ENCODE assay signal across 8 cellular contexts in the genomic region with DNA sequence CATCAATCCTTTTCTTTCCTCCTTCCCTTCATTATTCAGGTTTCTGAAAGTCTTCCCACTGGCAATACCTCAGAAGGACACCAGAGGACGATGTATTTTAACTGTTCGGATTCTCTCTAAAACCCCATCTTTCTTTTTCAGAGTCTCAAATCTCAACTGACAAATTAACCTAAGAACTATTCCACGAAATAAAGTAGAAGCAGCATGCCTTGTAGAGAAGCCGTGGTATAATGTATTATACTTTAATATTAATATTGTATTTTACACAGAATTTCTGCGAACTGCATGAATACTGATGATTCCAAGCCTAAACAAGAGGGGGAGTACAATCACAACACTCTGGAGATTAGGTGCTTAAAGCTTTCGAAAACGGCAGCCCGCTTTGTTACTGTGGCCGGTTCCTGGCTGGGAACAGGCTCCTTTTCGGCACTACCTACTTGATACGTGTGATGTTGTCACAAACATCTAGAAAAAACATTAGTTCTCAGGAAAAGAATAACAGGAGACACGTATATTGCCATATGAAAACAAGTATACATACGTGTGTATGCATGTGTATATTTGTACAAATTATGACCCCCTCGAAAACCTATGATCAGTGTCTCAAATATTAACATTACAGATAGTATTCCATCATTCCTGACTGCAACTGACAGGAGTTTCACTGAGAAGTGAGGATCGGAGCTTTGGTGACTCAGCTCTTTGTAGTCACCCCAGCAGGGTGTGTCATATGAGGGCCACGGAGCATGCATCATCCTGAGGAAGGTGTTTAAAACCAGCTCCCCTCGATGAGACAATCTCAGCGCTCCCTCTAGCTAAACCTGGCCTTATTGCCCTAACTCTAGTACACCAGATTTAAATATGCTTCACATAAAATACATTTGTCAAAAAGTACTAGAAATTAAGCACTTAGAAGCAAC.
DNase-seq lines count a peak whose midpoint lies in the region; ATAC-seq, FAIRE-seq and TF ChIP-seq lines count a peak whose summit lies in the region.

No MANE protein-coding gene starts in this region.

- no peaks in the 10 kb centered on the region for H3K79me2 ChIP-seq in OCI-LY1 (ENCODE audit: insufficient read depth, low read length)

- no peak overlapping the region for H2AFZ ChIP-seq in OCI-LY1 (ENCODE audit: low read length)

- H3K9me2 ChIP-seq in OCI-LY1 (ENCODE audit: low read depth, low read length): no peaks in the 10 kb centered on the region

- no peak overlapping the region for H3K4me3 ChIP-seq in OCI-LY1 (ENCODE audit: low read depth, low read length, poor library complexity, severe bottlenecking)
- H3K4me3 ChIP-seq in brain microvascular endothelial cell (ENCODE audit: low read depth, low read length): peak overlapping the region; percentile 54
- peak overlapping the region; percentile 10; the same call in 1 of the 2 replicates for H3K4me3 ChIP-seq in iPS-18c (ENCODE audit: insufficient read depth, low read depth, low read length)
- H3K4me3 ChIP-seq in small intestine (ENCODE audit: low read depth in 1 of 2, low read length in 2 of 2): no peak overlapping the region

- H3K4me2 ChIP-seq in OCI-LY1 (ENCODE audit: low read length): no peak overlapping the region

- WGBS in small intestine, 3 donors: 5 to 6% (median 6%) methylated on average over 18 of the region's 18 CpGs

- H3K36me3 ChIP-seq in OCI-LY1 (ENCODE audit: insufficient read depth, low read length) (no peaks in the 10 kb centered on the region), brain microvascular endothelial cell (replicated peaks) (no peaks in the 10 kb centered on the region), small intestine (ENCODE audit: control insufficient read depth in 2 of 2, insufficient read depth in 2 of 2, low read length in 2 of 2) (no peaks in the 10 kb centered on the region)

- H3K4me1 ChIP-seq in OCI-LY1 (ENCODE audit: insufficient read depth, low read length, severe bottlenecking): no peaks in the 10 kb centered on the region
- H3K4me1 ChIP-seq in small intestine (ENCODE audit: control insufficient read depth in 2 of 2, insufficient read depth in 1 of 2, low read depth in 1 of 2, low read length in 1 of 2): no peaks in the 10 kb centered on the region

- ATAC-seq in GM18907 (IDR thresholded peaks at IDR 0.05; ENCODE audit: unreplicated experiment) (peak; percentile 82), GM19452 (IDR thresholded peaks at IDR 0.05; ENCODE audit: unreplicated experiment) (no peak)

- no peaks in the 10 kb centered on the region for H3F3A ChIP-seq in OCI-LY1 (ENCODE audit: insufficient read depth, low read length)

- peak; percentile 54 for TF ChIP-seq CTCF in OCI-LY1 (IDR thresholded peaks at IDR 0.05; ENCODE audit: low read length)
- peak; percentile 86 for TF ChIP-seq CTCF in brain microvascular endothelial cell (IDR thresholded peaks at IDR 0.05; ENCODE audit: low read depth, low read length, missing control alignments)

- no peak for FAIRE-seq in small intestine (lab: Jason Lieb, UNC)

- DNase-seq in COLO668 (lab: John Stamatoyannopoulos, UW; ENCODE audit: unreplicated experiment) (peak; percentile 22), HK-2 (ENCODE audit: unreplicated experiment) (peak; percentile 72), brain microvascular endothelial cell (peak; percentile 83), small intestine (peak; percentile 7)

- no peak overlapping the region for H3K27ac ChIP-seq in OCI-LY1 (ENCODE audit: low read depth, low read length, poor library complexity, severe bottlenecking)
- peak overlapping the region; percentile 81 for H3K27ac ChIP-seq in brain microvascular endothelial cell
- peak overlapping the region in 1 of 2 donors; percentile 61 for H3K27ac ChIP-seq in small intestine (ENCODE audit: low read depth in 1 of 2, low read length in 1 of 2)

- in situ Hi-C loops in brain microvascular endothelial cell (cut with HindIII; ENCODE audit: low pct_ligation_motif_present, low sequenced_read_pairs): no loop called here

- H3K9ac ChIP-seq in OCI-LY1 (ENCODE audit: low read length): no peak overlapping the region

- no peaks in the 10 kb centered on the region for H3K27me3 ChIP-seq in OCI-LY1 (ENCODE audit: insufficient read depth, low read length)
- H3K27me3 ChIP-seq in brain microvascular endothelial cell (replicated peaks): no peaks in the 10 kb centered on the region
- no peaks in the 10 kb centered on the region for H3K27me3 ChIP-seq in small intestine (ENCODE audit: control insufficient read depth in 2 of 2, insufficient read depth in 2 of 2, low read length in 2 of 2)

- no peaks in the 10 kb centered on the region for H4K20me1 ChIP-seq in OCI-LY1 (ENCODE audit: insufficient read depth, low read length)

- H3K9me3 ChIP-seq in OCI-LY1 (ENCODE audit: low read length) (no peaks in the 10 kb centered on the region), iPS-18c (ENCODE audit: control insufficient read depth, insufficient read depth, low read length) (no peaks in the 10 kb centered on the region), small intestine (ENCODE audit: control insufficient read depth, low read depth) (no peaks in the 10 kb centered on the region)

Comparison
In these comparisons a context has a peak if more than half of its experiments do, and no peak if none do; other contexts are left out.
1. DNase-seq: peak in every context shown above with its lines; median percentile 83 in brain microvascular endothelial cell; 72 in HK-2; 22 in COLO668; 7 in small intestine.
2. H3K4me3 ChIP-seq: peak in brain microvascular endothelial cell (single experiment) and iPS-18c (single experiment); none in OCI-LY1 (single experiment) and small intestine (0 of 2).